1 cellular context compared by ENCODE assay signal in the genomic region with DNA sequence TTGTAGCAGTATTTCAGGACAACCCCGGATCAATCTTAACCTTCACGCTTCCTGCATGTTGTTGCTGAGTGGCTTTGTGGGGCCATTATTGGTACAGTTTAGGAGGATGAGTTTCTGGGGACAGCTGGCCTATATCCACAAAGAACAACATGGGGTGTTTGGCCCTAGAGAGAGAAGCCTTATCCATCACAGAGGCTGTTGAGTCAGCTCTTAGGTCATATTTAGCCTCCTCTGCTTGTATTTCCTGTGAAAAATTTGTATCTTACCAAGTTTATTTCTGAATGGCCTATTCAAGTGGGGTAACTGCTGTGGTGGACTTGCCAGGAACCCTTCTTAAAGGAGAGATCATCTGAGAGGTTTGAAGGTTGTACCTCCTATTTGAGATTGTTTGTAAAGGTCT.
TF ChIP-seq lines count a peak whose summit lies in the region.

No MANE protein-coding gene starts in this region.

TF ChIP-seq in GM23338, 12 proteins besides CTCF, POLR2A, EP300 and RAD21 (continued from another document):
- TF ChIP-seq ZNF462 (CRISPR knock-in tag; IDR thresholded peaks at IDR 0.05): no peak
- no peak for TF ChIP-seq CREB1 (CRISPR knock-in tag; IDR thresholded peaks at IDR 0.05; ENCODE audit: low read depth)
